Comparison of ENCODE assay signal across 8 cellular contexts in the genomic region with DNA sequence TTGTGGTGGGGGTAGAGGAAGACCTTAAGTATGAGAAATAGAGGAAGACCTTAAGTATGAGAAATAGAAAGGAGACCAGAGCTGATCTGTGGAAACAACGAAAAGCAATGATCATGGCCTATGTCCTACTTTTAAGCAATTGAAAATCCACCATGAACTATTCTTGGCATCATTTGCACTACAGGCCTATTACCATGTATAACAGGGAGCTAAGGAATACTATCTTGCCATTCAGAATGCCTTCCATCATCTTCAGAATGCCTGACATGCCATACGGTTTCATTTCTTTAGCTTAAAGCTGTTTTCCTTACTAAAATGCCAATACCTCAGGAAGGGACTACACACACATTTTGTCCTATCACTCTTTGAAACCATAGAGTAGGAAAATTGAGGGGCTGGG.
"Had no signal": no experiment of that assay in that cellular context is flagged by ENCODE, and none has a peak within 500 bp of the region (broad histone marks: within the 10 kb centered on the region; RNA-seq: fewer than 3 reads in every experiment).

No MANE protein-coding gene starts in this region.

- DNase-seq: GDM1, GF-D8 had no signal

- H3K4me3 ChIP-seq: GM12878 had no signal

- ATAC-seq: GM12878 had no signal

- FAIRE-seq: G401.6, GM12878, GM12891, GM12892, GM18507, GM19239 had no signal
